ENCODE assay signal across 9 cellular contexts in the genomic region with DNA sequence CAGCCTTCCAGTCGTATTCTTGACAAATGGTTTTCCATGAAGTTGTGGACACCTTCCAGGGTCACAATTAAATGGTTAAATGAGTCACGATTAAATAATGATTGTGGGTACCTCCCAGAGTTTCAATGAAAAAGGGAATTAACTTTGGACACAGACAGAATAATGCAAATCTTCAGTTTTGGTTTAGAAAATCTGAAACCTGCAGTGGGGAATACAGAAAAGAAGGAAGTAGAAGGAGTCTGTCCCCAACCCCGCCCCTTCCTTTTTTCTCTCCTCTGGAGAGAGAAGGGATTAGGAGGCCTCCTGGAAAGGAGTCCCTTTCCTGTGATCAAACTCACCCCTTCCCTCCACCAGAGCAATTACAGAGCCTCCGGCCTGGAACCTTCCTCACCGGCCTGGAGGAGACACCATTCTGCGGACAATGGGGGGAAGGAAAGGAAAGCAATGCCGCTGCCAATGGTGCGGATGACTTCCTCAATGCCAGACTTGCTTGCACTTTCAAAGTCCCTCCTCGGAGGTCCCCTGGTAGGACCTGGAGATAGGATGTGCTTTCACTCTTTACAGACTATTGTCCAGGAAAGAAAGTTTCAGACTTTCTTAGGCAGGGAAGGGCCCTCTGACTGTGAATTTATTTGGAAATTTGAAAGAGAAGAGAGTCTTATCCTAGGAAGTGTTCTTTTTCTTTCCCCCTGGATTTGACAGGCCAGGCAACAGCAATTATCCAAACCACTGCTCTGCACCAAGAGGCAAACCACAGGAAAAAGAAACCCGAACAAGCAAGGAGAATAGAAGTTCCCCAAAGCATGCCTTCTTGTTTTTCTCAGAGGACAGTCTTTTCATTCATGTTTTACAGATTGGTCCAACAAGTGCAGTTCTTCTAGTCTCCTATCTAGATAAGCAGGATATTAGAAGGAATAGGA.
DNase-seq lines count a peak whose midpoint lies in the region; ATAC-seq and TF ChIP-seq lines count a peak whose summit lies in the region.
"Had no signal": no experiment of that assay in that cellular context is flagged by ENCODE, and none has a peak within 500 bp of the region (broad histone marks: within the 10 kb centered on the region; RNA-seq: fewer than 3 reads in every experiment).

No MANE protein-coding gene starts in this region.

- H4K91ac ChIP-seq in IMR-90 (ENCODE audit: insufficient read depth, low read depth, low read length), result peak overlapping the region; percentile 31; the same call in 1 of the 2 replicates

- H3K27ac ChIP-seq in IMR-90 (ENCODE audit: insufficient read depth, low read length) (no peak overlapping the region), stomach (peak overlapping the region in 4 of 5 donors; percentile 24 to 71 (median 57)), gastrocnemius medialis (no peak overlapping the region)

- TF ChIP-seq CTCF in IMR-90 (conservative IDR thresholded peaks at IDR 0.05; ENCODE audit: low read depth, low read length), result no peak
- no peak for TF ChIP-seq CTCF in stomach (IDR thresholded peaks at IDR 0.05)
- TF ChIP-seq CTCF in gastrocnemius medialis (IDR thresholded peaks at IDR 0.05 in 4 of 5, conservative IDR thresholded peaks at IDR 0.05 in 1 of 5), result no peak

- in situ Hi-C loops in IMR-90 (cut with MboI; ENCODE audit: low sequenced_read_pairs), result no loop called here
- in situ Hi-C loops in gastrocnemius medialis (cut with MboI; ENCODE audit: low sequenced_read_pairs in 4 of 4), result no loop called here

- peaks cover 11 to 37% of the 10 kb centered on the region in 2 experiments for H3K79me1 ChIP-seq in IMR-90 (ENCODE audit: low read depth in 1 of 2, low read length in 2 of 2)

- H2BK15ac ChIP-seq in IMR-90 (ENCODE audit: low read depth, low read length), result no peak overlapping the region

- H3K9ac ChIP-seq in IMR-90 (ENCODE audit: low read depth, low read length), result no peak overlapping the region

- peaks cover 10% of the 10 kb centered on the region for H3K4me1 ChIP-seq in IMR-90 (ENCODE audit: control insufficient read depth, insufficient read depth, low read length)
- H3K4me1 ChIP-seq in stomach, result peaks cover 11 to 49% (median 30%) of the 10 kb centered on the region in 4 donors
- H3K4me1 ChIP-seq in gastrocnemius medialis, result peaks cover 16 to 18% of the 10 kb centered on the region in 2 donors

- CTCF ChIA-PET in IMR-90 (lab: Yijun Ruan, JAX), result no interaction called here

- H2BK5ac ChIP-seq in IMR-90 (ENCODE audit: low read depth, low read length, poor library complexity, severe bottlenecking), result no peak overlapping the region

- no TSS peak for BruUV-seq in IMR-90 (replicated peaks; lab: Mats Ljungman, UMichigan)

- no peak overlapping the region for H3K4me2 ChIP-seq in IMR-90 (ENCODE audit: low read depth, low read length)

- H3K56ac ChIP-seq in IMR-90 (ENCODE audit: extremely low read depth, insufficient read depth, low read length), result no peak overlapping the region

- POLR2A ChIA-PET in IMR-90 (lab: Charles Lee; ENCODE audit: unreplicated experiment), result no interaction called here

- H3K23ac ChIP-seq in IMR-90 (ENCODE audit: low read depth, low read length), result 0 out of 2 replicates have a peak overlapping the region, but pooled peaks have one; percentile 38

- TF ChIP-seq POLR2A in IMR-90 (IDR thresholded peaks at IDR 0.05; ENCODE audit: low read depth, low read length) (no peak), stomach (IDR thresholded peaks at IDR 0.05) (no peak), gastrocnemius medialis (IDR thresholded peaks at IDR 0.05) (no peak)

- H3K9me1 ChIP-seq in IMR-90 (ENCODE audit: insufficient read depth, low read length), result peaks cover 9% of the 10 kb centered on the region; the same call in 1 of the 2 replicates

- WGBS in IMR-90 (ENCODE audit: extremely low coverage in 2 of 2, insufficient read length in 1 of 2), 2 experiments, result 68% methylated on average over 2 of the region's 10 CpGs; no CpG with 5 or more reads in 1 of the 2 experiments
- 60 to 77% (median 71%) methylated on average over 10 of the region's 10 CpGs for WGBS in stomach, 5 donors

- H3K4me3 ChIP-seq in IMR-90 (ENCODE audit: insufficient read depth, low read depth, low read length) (no peak overlapping the region), stomach (peak overlapping the region in 1 of 4 donors; percentile 15), gastrocnemius medialis (no peak overlapping the region)

- dilution Hi-C loops in IMR-90 (cut with HindIII; ENCODE audit: low sequenced_read_pairs, unreplicated experiment), result no loop called here

- H2BK20ac ChIP-seq in IMR-90 (ENCODE audit: low read depth, low read length), result no peak overlapping the region

- no peak for TF ChIP-seq EP300 in stomach (IDR thresholded peaks at IDR 0.05)

- no peak overlapping the region for H2AFZ ChIP-seq in IMR-90 (replicated peaks; ENCODE audit: low read length, poor library complexity)

- peak overlapping the region in 1 of 2 experiments; percentile 5; a peak in 1 of 4 replicates for H4K8ac ChIP-seq in IMR-90 (ENCODE audit: low read depth in 2 of 2, low read length in 2 of 2)

- intact Hi-C loops in IMR-90 (cut with micrococcal nuclease), result no loop called here
- intact Hi-C loops in stomach (cut with DNase I; ENCODE audit: low total_unique reads), result no loop called here
- intact Hi-C loops in gastrocnemius medialis (cut with DNase I; ENCODE audit: low total_unique reads), result no loop called here

- H3K27me3 ChIP-seq in IMR-90 (ENCODE audit: control insufficient read depth, insufficient read depth, low read length), result no peaks in the 10 kb centered on the region
- H3K27me3 ChIP-seq in stomach, result no peaks in the 10 kb centered on the region
- H3K27me3 ChIP-seq in gastrocnemius medialis, result no peaks in the 10 kb centered on the region

- H3K4ac ChIP-seq in IMR-90 (ENCODE audit: low read depth, low read length), result peak overlapping the region; percentile 58; the same call in 1 of the 2 replicates

- TF ChIP-seq RAD21 in IMR-90 (IDR thresholded peaks at IDR 0.05; ENCODE audit: low read length), result no peak

- no peak overlapping the region; the same call in 1 of the 2 replicates for H3K18ac ChIP-seq in IMR-90 (ENCODE audit: low read depth, low read length)

- no peak overlapping the region; the same call in 1 of the 2 replicates for H2BK120ac ChIP-seq in IMR-90 (ENCODE audit: low read depth, low read length)

- peak overlapping the region; percentile 22 for H2AK9ac ChIP-seq in IMR-90 (replicated peaks; ENCODE audit: low read depth, low read length, poor library complexity)

- H3K36me3 ChIP-seq in IMR-90 (ENCODE audit: control insufficient read depth, insufficient read depth, low read length) (no peaks in the 10 kb centered on the region), stomach (peaks cover 0 to 12% (median 9%) of the 10 kb centered on the region in 4 donors), gastrocnemius medialis (no peaks in the 10 kb centered on the region)

- H4K20me1 ChIP-seq in IMR-90 (ENCODE audit: insufficient read depth, low read length), result peaks cover 7% of the 10 kb centered on the region; the same call in 1 of the 2 replicates

- DNase-seq in IMR-90 (no peak), UCSD-AML1 (lab: John Stamatoyannopoulos, UW; ENCODE audit: unreplicated experiment) (peak; percentile 57), iPS-NIHi11 (ENCODE audit: low spot score) (peak; percentile 37), stomach (no peak), germinal center (ENCODE audit: low spot score) (no peak), gastrocnemius medialis (no peak), NCI-H2081 treated with DMSO at 0.1 percent for 48 hours (lab: John Stamatoyannopoulos, UW) (no peak)
- DNase-seq: activated gamma-delta T cell treated with Interleukin-2 at 50 U/mL for 16 hours, erythroblast had no signal

- ATAC-seq in IMR-90 (ENCODE audit: low read depth), result no peak
- no peak for ATAC-seq in gastrocnemius medialis

- no peak overlapping the region; the same call in 1 of the 2 replicates for H3K14ac ChIP-seq in IMR-90 (replicated peaks; ENCODE audit: low read depth, low read length)

- H2AK5ac ChIP-seq in IMR-90 (ENCODE audit: low read depth, low read length), result peak overlapping the region; percentile 27; the same call in 1 of the 2 replicates

- no peak overlapping the region; the same call in 1 of the 2 replicates for H4K5ac ChIP-seq in IMR-90 (ENCODE audit: low read depth, low read length)

- H3K9me3 ChIP-seq in IMR-90 (ENCODE audit: control insufficient read depth, insufficient read depth, low read length) (no peaks in the 10 kb centered on the region), stomach (no peaks in the 10 kb centered on the region), gastrocnemius medialis (no peaks in the 10 kb centered on the region)

TF ChIP-seq in IMR-90, 13 proteins besides CTCF, POLR2A, EP300 and RAD21 (continues in another document):
- TF ChIP-seq, protein P1, sequence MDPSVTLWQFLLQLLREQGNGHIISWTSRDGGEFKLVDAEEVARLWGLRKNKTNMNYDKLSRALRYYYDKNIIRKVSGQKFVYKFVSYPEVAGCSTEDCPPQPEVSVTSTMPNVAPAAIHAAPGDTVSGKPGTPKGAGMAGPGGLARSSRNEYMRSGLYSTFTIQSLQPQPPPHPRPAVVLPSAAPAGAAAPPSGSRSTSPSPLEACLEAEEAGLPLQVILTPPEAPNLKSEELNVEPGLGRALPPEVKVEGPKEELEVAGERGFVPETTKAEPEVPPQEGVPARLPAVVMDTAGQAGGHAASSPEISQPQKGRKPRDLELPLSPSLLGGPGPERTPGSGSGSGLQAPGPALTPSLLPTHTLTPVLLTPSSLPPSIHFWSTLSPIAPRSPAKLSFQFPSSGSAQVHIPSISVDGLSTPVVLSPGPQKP (IDR thresholded peaks at IDR 0.05; ENCODE audit: borderline replicate concordance, low read depth, low read length), result no peak
- TF ChIP-seq CHD1 (IDR thresholded peaks at IDR 0.05; ENCODE audit: low read depth, low read length) (no peak), USF2 (IDR thresholded peaks at IDR 0.05; ENCODE audit: low read depth, low read length) (no peak), MXI1 (IDR thresholded peaks at IDR 0.05; ENCODE audit: borderline replicate concordance, low read depth, low read length) (no peak), SMC3 (IDR thresholded peaks at IDR 0.05; ENCODE audit: low read depth, low read length) (no peak), MAFK (IDR thresholded peaks at IDR 0.05; ENCODE audit: low read depth, low read length) (no peak), BHLHE40 (IDR thresholded peaks at IDR 0.05; ENCODE audit: low read depth, low read length) (no peak), CEBPB (IDR thresholded peaks at IDR 0.05; ENCODE audit: low read depth, low read length) (no peak), RFX5 (IDR thresholded peaks at IDR 0.05; ENCODE audit: low read depth, low read length) (no peak), NFE2L2 (IDR thresholded peaks at IDR 0.05; ENCODE audit: low read depth, low read length) (no peak), RCOR1 (IDR thresholded peaks at IDR 0.05; ENCODE audit: insufficient replicate concordance, low read length) (no peak)

Comparison
In these comparisons a context has a peak if more than half of its experiments do, and no peak if none do; other contexts are left out.
1. DNase-seq: peak in UCSD-AML1 (single experiment) and iPS-NIHi11 (single experiment); none in IMR-90 (single experiment), stomach (single experiment), germinal center (single experiment), gastrocnemius medialis (0 of 2) and NCI-H2081 treated with DMSO at 0.1 percent for 48 hours (single experiment).
2. H3K27ac ChIP-seq: peak in stomach (4 of 5); none in IMR-90 (single experiment) and gastrocnemius medialis (0 of 4).